In the genomic region with DNA sequence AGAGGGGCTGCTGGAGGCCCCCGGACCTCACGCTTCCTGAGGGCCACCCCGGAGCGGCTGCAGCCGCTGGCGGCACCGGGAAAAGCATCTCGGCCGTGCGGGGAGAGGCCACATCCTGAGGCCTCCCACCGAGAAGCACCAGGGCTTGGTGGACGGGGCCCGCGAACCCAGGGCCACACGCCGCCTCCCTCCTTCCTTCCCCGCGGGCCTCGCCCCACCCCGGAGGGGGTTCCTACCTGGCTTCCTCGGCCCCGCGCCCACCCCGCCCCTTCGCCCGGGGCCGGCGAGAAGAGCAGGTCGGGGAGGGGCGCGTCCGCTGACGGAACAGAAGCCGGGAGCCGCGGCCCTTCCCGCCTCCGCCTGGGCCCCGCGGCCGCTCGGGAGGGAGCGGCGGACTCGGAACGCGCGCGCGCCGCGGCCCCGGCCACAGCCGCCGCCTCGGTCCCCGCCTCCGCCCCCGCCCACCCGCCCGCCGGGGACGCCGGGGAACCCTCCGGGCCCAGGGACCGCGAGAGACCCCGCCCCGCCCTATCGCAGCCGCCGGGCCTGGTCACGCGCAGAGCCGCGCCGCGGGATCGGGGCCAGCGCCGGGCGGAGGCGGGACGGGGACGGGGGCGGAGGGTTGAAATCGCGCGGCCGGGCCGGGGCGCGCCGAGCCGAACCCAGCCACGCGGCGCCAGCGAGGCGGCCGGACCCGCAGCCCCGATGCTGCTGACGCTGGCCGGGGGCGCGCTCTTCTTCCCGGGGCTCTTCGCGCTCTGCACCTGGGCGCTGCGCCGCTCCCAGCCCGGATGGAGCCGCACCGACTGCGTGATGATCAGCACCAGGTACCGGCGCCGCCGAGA, we compare ENCODE assay signal across 7 cellular contexts. TPM values are rescaled to one million over a fixed set of nuclear protein-coding genes. Genes with fewer than 3 reads are reported as not detected.
DNase-seq lines count a peak whose midpoint lies in the region; ATAC-seq and TF ChIP-seq lines count a peak whose summit lies in the region.

A gene (plus strand): TSS at position 654 of the 845 bp plus-strand sequence. CDS start 52 bp downstream, at position 706.

- WGBS in tibial nerve, 2 donors, result 0 to 2% methylated on average over 11 to 12 of the region's 121 CpGs

- no peaks in the 10 kb centered on the region for H3K9me3 Mint-ChIP-seq in naive thymus-derived CD4-positive, alpha-beta T cell

- no peaks in the 10 kb centered on the region for H4K20me1 ChIP-seq in OCI-LY3 (ENCODE audit: insufficient read depth, low read length)

- peaks cover 0 to 35% (median 6%) of the 10 kb centered on the region in 7 donors for H3K4me1 Mint-ChIP-seq in naive thymus-derived CD4-positive, alpha-beta T cell

- peak in 1 of 2 donors; percentile 20 for TF ChIP-seq EP300 in tibial nerve (IDR thresholded peaks at IDR 0.05)

- peaks cover 0 to 9% (median under 1%) of the 10 kb centered on the region in 5 donors for H3K27me3 Mint-ChIP-seq in naive thymus-derived CD4-positive, alpha-beta T cell

- H3K27me3 ChIP-seq in OCI-LY3 (ENCODE audit: low read depth, low read length) (no peaks in the 10 kb centered on the region), tibial nerve (no peaks in the 10 kb centered on the region)
- no peaks in the 10 kb centered on the region for H3K27me3 ChIP-seq in naive thymus-derived CD4-positive, alpha-beta T cell (ENCODE audit: control insufficient read depth in 2 of 2, insufficient read depth in 2 of 2, low read length in 2 of 2)

- ATAC-seq in HG02678 (IDR thresholded peaks at IDR 0.05; ENCODE audit: unreplicated experiment), result peak; percentile 63
- ATAC-seq in naive thymus-derived CD4-positive, alpha-beta T cell, result peak; percentile 82

- H3K9me3 ChIP-seq in OCI-LY3 (ENCODE audit: insufficient read depth, low read length) (no peaks in the 10 kb centered on the region), tibial nerve (no peaks in the 10 kb centered on the region)
- H3K9me3 ChIP-seq in naive thymus-derived CD4-positive, alpha-beta T cell (ENCODE audit: control insufficient read depth in 2 of 3, low read length in 3 of 3), result no peaks in the 10 kb centered on the region

- H3K36me3 ChIP-seq in OCI-LY3 (replicated peaks; ENCODE audit: low read depth, low read length) (peaks cover 16% of the 10 kb centered on the region), tibial nerve (peaks cover 0 to 3% (median 0%) of the 10 kb centered on the region in 3 donors)
- H3K36me3 ChIP-seq in naive thymus-derived CD4-positive, alpha-beta T cell (ENCODE audit: control insufficient read depth in 2 of 3, insufficient read depth in 3 of 3, low read length in 3 of 3), result no peaks in the 10 kb centered on the region

- peak within 1 kb of the TSS; percentile 85 for H3K4me3 ChIP-seq in OCI-LY3 (ENCODE audit: low read length)
- H3K4me3 ChIP-seq in naive thymus-derived CD4-positive, alpha-beta T cell (ENCODE audit: low read length), result peak within 1 kb of the TSS; percentile 41
- H3K4me3 ChIP-seq in tibial nerve, result peak within 1 kb of the TSS; percentile 52 to 96 (median 78)

- in situ Hi-C loops in GM13977 (cut with MboI; ENCODE audit: low pct_unique_long_range_greater_than_20kb, low sequenced_read_pairs, unreplicated experiment), result no loop called here

- peak within 1 kb of the TSS; percentile 81 for H3K9ac ChIP-seq in OCI-LY3 (ENCODE audit: low read length)

- no peak for TF ChIP-seq CTCF in GM13977 (IDR thresholded peaks at IDR 0.05; ENCODE audit: extremely low read depth, insufficient read depth, missing control alignments)
- no peak for TF ChIP-seq CTCF in OCI-LY3 (IDR thresholded peaks at IDR 0.05; ENCODE audit: low read depth, low read length)
- no peak for TF ChIP-seq CTCF in tibial nerve (IDR thresholded peaks at IDR 0.05)

- H3K27ac ChIP-seq in OCI-LY3 (ENCODE audit: low read length) (peak within 1 kb of the TSS; percentile 50), tibial nerve (peak within 1 kb of the TSS; percentile 71 to 93 (median 86))
- H3K27ac ChIP-seq in naive thymus-derived CD4-positive, alpha-beta T cell (ENCODE audit: low read depth, low read length), result peak within 1 kb of the TSS; percentile 29

- H3K4me2 ChIP-seq in OCI-LY3 (ENCODE audit: low read length), result peak within 1 kb of the TSS; percentile 79

- CTCF ChIA-PET in naive thymus-derived CD4-positive, alpha-beta T cell (lab: Charles Lee), result no interaction called here

- H3K4me3 Mint-ChIP-seq in naive thymus-derived CD4-positive, alpha-beta T cell, result peak within 1 kb of the TSS; percentile 67 to 90 (median 84)

- peaks cover 31% of the 10 kb centered on the region for H3K79me2 ChIP-seq in OCI-LY3 (ENCODE audit: low read length)

- intact Hi-C loops in naive thymus-derived CD4-positive, alpha-beta T cell (cut with micrococcal nuclease), result loop anchor here (1.0 to 5.0 kb wide), 4 partner anchors 18 to 245 kb away; a partner anchor contains a TSS

- peaks cover 0 to 11% (median 0%) of the 10 kb centered on the region in 5 donors for H3K36me3 Mint-ChIP-seq in naive thymus-derived CD4-positive, alpha-beta T cell

- H3K4me1 ChIP-seq in OCI-LY3 (ENCODE audit: low read length) (peaks cover 10% of the 10 kb centered on the region), tibial nerve (peaks cover 0 to 19% (median 6%) of the 10 kb centered on the region in 4 donors)
- H3K4me1 ChIP-seq in naive thymus-derived CD4-positive, alpha-beta T cell (ENCODE audit: control insufficient read depth in 2 of 2, insufficient read depth in 2 of 2, low read length in 2 of 2), result peaks cover 4 to 9% of the 10 kb centered on the region in 2 donors

- DNase-seq in GM13977 (ENCODE audit: low spot score) (peak; percentile 91), fibroblast of peridontal ligament (ENCODE audit: extremely low read depth) (peak; percentile 46), tibial nerve (ENCODE audit: low spot score in 2 of 2) (peak; percentile 41 to 56)
- peak; percentile 27 for DNase-seq in activated effector memory CD4-positive, alpha-beta T cell treated with Interleukin-2 at 50 U/mL for 16 hours
- peak in 6 of 9 donors; percentile 13 to 80 (median 26) for DNase-seq in naive thymus-derived CD4-positive, alpha-beta T cell

- TF ChIP-seq POLR2A in tibial nerve (IDR thresholded peaks at IDR 0.05), result peak in 1 of 2 donors; percentile 8

- H3K27ac Mint-ChIP-seq in naive thymus-derived CD4-positive, alpha-beta T cell, result peak within 1 kb of the TSS in 3 of 9 donors; percentile 23 to 86 (median 47)

- POLR2A ChIA-PET in naive thymus-derived CD4-positive, alpha-beta T cell (lab: Charles Lee), result no interaction called here

- H2AFZ ChIP-seq in OCI-LY3 (ENCODE audit: low read depth, low read length), result peak within 1 kb of the TSS; percentile 53; the same call in 1 of the 2 replicates

RNA-seq across cellular contexts. Expression of the gene that starts here (rescaled TPM):
- total RNA-seq in naive thymus-derived CD4-positive, alpha-beta T cell, result 10 to 100 TPM in 1 of 5 experiments, 1 to 10 TPM in 2, under 1 TPM in 2; 0.54 to 21.5 (median 1.2) TPM
- polyA plus RNA-seq in naive thymus-derived CD4-positive, alpha-beta T cell, result under 1 TPM in 1 of 2 donors, not detected in 1; 0.36 TPM
- 1 to 10 TPM; 3.9 to 6.3 (median 5.8) TPM for total RNA-seq in tibial nerve

Comparison
In these comparisons a context has a peak if more than half of its experiments do, and no peak if none do; other contexts are left out.
1. Peak in every context shown above with its lines: DNase-seq, ATAC-seq, H3K4me3 ChIP-seq and H3K27ac ChIP-seq.
2. DNase-seq: peak in every context shown above with its lines; median percentile 91 in GM13977; 48 in tibial nerve; 46 in fibroblast of peridontal ligament; 27 in activated effector memory CD4-positive, alpha-beta T cell treated with Interleukin-2 at 50 U/mL for 16 hours; 26 in naive thymus-derived CD4-positive, alpha-beta T cell.
3. H3K27ac ChIP-seq: peak in every context shown above with its lines; median percentile 86 in tibial nerve; 50 in OCI-LY3; 29 in naive thymus-derived CD4-positive, alpha-beta T cell.